ENCODE assay signal across 1 cellular context in the genomic region with DNA sequence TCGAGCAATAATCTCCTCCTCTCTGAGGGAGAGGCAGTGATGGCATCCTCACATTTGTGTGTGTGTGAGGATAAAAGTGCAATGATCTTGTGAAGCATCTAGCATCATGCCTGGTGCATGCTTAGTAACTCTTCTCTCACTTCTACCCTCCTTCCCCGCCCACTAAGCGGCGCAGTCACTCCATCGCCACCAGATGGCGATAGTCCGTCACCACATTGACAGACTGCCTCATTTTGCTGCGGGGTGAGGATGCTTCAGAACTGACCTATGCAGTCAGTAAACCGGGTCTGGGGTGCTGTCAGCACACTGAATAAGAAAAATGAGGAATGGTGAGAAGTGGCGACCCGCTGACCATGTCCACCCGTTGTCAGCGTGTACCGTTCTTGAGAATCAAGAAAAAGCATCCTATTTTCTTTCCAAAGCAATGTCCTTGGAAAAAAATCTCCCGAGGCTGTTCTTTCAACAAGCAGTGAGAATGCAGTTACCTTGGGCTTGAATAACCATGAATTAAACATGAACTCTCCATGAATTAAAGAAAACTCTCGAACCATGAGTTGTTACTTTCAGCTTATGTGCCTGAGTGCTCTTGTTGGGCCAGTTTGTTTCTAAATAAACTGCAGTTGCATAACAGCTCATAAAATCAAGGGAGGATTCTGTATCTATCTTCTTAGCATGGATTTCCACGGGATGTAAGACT.
A peak's percentile ranks its signal among the peaks of the same experiment; 100 is the strongest.
TF ChIP-seq lines count a peak whose summit lies in the region.

No MANE protein-coding gene starts in this region.

TF ChIP-seq in HepG2, 621 proteins besides CTCF, POLR2A, EP300 and RAD21 (continued from another document):
- 0 out of 2 replicates have a peak, but pooled peaks have one; percentile 48 for TF ChIP-seq THRA (CRISPR knock-in tag; IDR thresholded peaks at IDR 0.05; ENCODE audit: borderline replicate concordance)
